8 cellular contexts compared by ENCODE assay signal in genomic region chr1:166840309-166841302, GRCh38. TPM values are rescaled to one million over a fixed set of nuclear protein-coding genes. Genes with fewer than 3 reads are reported as not detected.
A peak's percentile ranks its signal among the peaks of the same experiment; 100 is the strongest.
DNase-seq lines count a peak whose midpoint lies in the region; ATAC-seq and TF ChIP-seq lines count a peak whose summit lies in the region.

No MANE protein-coding gene starts in this region.

- CTCF ChIA-PET in activated CD4-positive, alpha-beta memory T cell treated with anti-CD3 and anti-CD28 coated beads for 36 hours (lab: Charles Lee), result no interaction called here

- TF ChIP-seq CTCF in heart left ventricle (IDR thresholded peaks at IDR 0.05), result no peak
- TF ChIP-seq CTCF in psoas muscle (IDR thresholded peaks at IDR 0.05), result no peak

- H3K27ac ChIP-seq in heart left ventricle, result peak overlapping the region; percentile 76 to 96 (median 90)
- peak overlapping the region; percentile 97 for H3K27ac ChIP-seq in psoas muscle

- no peaks in the 10 kb centered on the region for H3K9me3 Mint-ChIP-seq in activated CD4-positive, alpha-beta memory T cell treated with anti-CD3 and anti-CD28 coated beads for 36 hours

- H3K4me1 ChIP-seq in heart left ventricle, result peaks cover 4 to 69% (median 63%) of the 10 kb centered on the region in 12 donors
- H3K4me1 ChIP-seq in psoas muscle, result peaks cover 66% of the 10 kb centered on the region

- peaks cover 28% of the 10 kb centered on the region for H3K36me3 Mint-ChIP-seq in activated CD4-positive, alpha-beta memory T cell treated with anti-CD3 and anti-CD28 coated beads for 36 hours

- H3K9me3 ChIP-seq in heart left ventricle (no peaks in the 10 kb centered on the region), psoas muscle (no peaks in the 10 kb centered on the region)

- intact Hi-C loops in activated CD4-positive, alpha-beta memory T cell treated with anti-CD3 and anti-CD28 coated beads for 36 hours (cut with micrococcal nuclease), result no loop called here
- intact Hi-C loops in heart left ventricle (cut with DNase I), result loop anchor here in 2 of 10 donors (5.0 to 10.0 kb wide), 2 partner anchors 37 to 384 kb away; partner anchors contain the start of genes POU2F1 (in 1 of the 2) and TADA1 (in 1 of the 2)
- intact Hi-C loops in psoas muscle (cut with DNase I), result loop anchor here (5.0 to 10.0 kb wide), 2 partner anchors 37 to 374 kb away; partner anchors contain the start of gene TADA1 (in 1 of the 2)

- H3K27me3 ChIP-seq in heart left ventricle, result no peaks in the 10 kb centered on the region
- no peaks in the 10 kb centered on the region for H3K27me3 ChIP-seq in psoas muscle (ENCODE audit: insufficient read depth in 3 of 3, low read length in 2 of 3)

- H3K4me3 ChIP-seq in heart left ventricle (peak overlapping the region; percentile 59 to 89 (median 79)), psoas muscle (peak overlapping the region; percentile 83)

- H3K36me3 ChIP-seq in heart left ventricle (peaks cover 2 to 49% (median 38%) of the 10 kb centered on the region in 9 donors), psoas muscle (ENCODE audit: insufficient read depth in 1 of 2, low read depth in 1 of 2) (peaks cover 0 to 43% of the 10 kb centered on the region in 2 donors)

- DNase-seq in SIG-M5 treated with dmso at 0.1 percent for 504 hours (lab: John Stamatoyannopoulos, UW; ENCODE audit: unreplicated experiment) (peak; percentile 78), SIG-M5 (lab: John Stamatoyannopoulos, UW) (no peak), heart left ventricle (peak in 1 of 5 donors; percentile 31), psoas muscle (no peak)
- no peak for DNase-seq in activated CD4-positive, alpha-beta memory T cell treated with anti-CD3 and anti-CD28 coated beads for 36 hours
- no peak for DNase-seq in effector CD4-positive, alpha-beta T cell
- no peak for DNase-seq in activated CD4-positive, alpha-beta T cell treated with anti-CD3 and anti-CD28 coated beads for 4 hours

- peak overlapping the region; percentile 82 for H3K4me3 Mint-ChIP-seq in activated CD4-positive, alpha-beta memory T cell treated with anti-CD3 and anti-CD28 coated beads for 36 hours

- WGBS in heart left ventricle, 4 donors, result 29 to 32% (median 30%) methylated on average over 16 of the region's 16 CpGs
- WGBS in psoas muscle, 3 donors, result 44 to 63% (median 52%) methylated on average over 16 of the region's 16 CpGs

- peaks cover 50% of the 10 kb centered on the region for H3K4me1 Mint-ChIP-seq in activated CD4-positive, alpha-beta memory T cell treated with anti-CD3 and anti-CD28 coated beads for 36 hours (ENCODE audit: low read depth)

- peak; percentile 11 to 49 (median 37) for ATAC-seq in heart left ventricle
- peak in 1 of 4 donors; percentile 15 for ATAC-seq in psoas muscle
- no peak for ATAC-seq in GM21723 (IDR thresholded peaks at IDR 0.05; ENCODE audit: unreplicated experiment)

- no peaks in the 10 kb centered on the region for H3K27me3 Mint-ChIP-seq in activated CD4-positive, alpha-beta memory T cell treated with anti-CD3 and anti-CD28 coated beads for 36 hours

- TF ChIP-seq POLR2A in heart left ventricle (IDR thresholded peaks at IDR 0.05), result no peak

- peak overlapping the region; percentile 76 for H3K27ac Mint-ChIP-seq in activated CD4-positive, alpha-beta memory T cell treated with anti-CD3 and anti-CD28 coated beads for 36 hours

- POLR2A ChIA-PET in activated CD4-positive, alpha-beta memory T cell treated with anti-CD3 and anti-CD28 coated beads for 36 hours (lab: Charles Lee), result interaction anchor here (0.7 to 1.0 kb wide), 2 partner anchors 29 to 35 kb away, joined by 4 to 5 read pairs; partner anchors contain the start of gene TADA1

RNA-seq across cellular contexts. Expression of gene POGK, which starts 1.3 kb away (rescaled TPM):
- 10 to 100 TPM; 43.0 to 43.1 TPM for total RNA-seq in activated CD4-positive, alpha-beta memory T cell treated with anti-CD3 and anti-CD28 coated beads for 36 hours
- total RNA-seq in heart left ventricle (10 to 100 TPM; 12.1 to 20.8 (median 16.6) TPM), psoas muscle (10 to 100 TPM in 3 of 4 donors, 1 to 10 TPM in 1; 9.1 to 15.6 (median 10.3) TPM)
- polyA plus RNA-seq in heart left ventricle (1 to 10 TPM; 6.0 to 9.9 TPM), psoas muscle (1 to 10 TPM; 3.4 to 6.1 (median 5.3) TPM)

RNA-seq across cellular contexts. Expression of gene TADA1, which starts 35.5 kb away (rescaled TPM):
- 10 to 100 TPM; 16.9 to 18.3 TPM for total RNA-seq in activated CD4-positive, alpha-beta memory T cell treated with anti-CD3 and anti-CD28 coated beads for 36 hours
- total RNA-seq in heart left ventricle (10 to 100 TPM in 3 of 9 donors, 1 to 10 TPM in 6; 7.2 to 10.8 (median 9.3) TPM), psoas muscle (1 to 10 TPM; 8.3 to 9.9 (median 8.9) TPM)
- polyA plus RNA-seq in heart left ventricle (1 to 10 TPM; 5.6 to 9.4 TPM), psoas muscle (1 to 10 TPM; 7.3 to 7.6 (median 7.4) TPM)
